Comparison of ENCODE assay signal across 31 cellular contexts in genomic region chr4:102751964-102752363, GRCh38.
"Had no signal": no experiment of that assay in that cellular context is flagged by ENCODE, and none has a peak within 500 bp of the region (broad histone marks: within the 10 kb centered on the region; RNA-seq: fewer than 3 reads in every experiment).

No MANE protein-coding gene starts in this region.

- H3K27me3 ChIP-seq: ascending aorta, cardiac muscle cell, colonic mucosa, esophagus squamous epithelium, heart right ventricle, right lobe of liver, testis, transverse colon had no signal

- FAIRE-seq: endometrium, urothelium cell line had no signal

- ATAC-seq: heart right ventricle; left lobe of liver; stimulated activated naive CD8-positive, alpha-beta T cell treated with anti-CD3 and anti-CD28 coated beads, Interleukin-15, Interleukin-2, amounts not matched to agents 100 U/mL and 50 U/mL, for 24 hours had no signal

- H3K27me3 Mint-ChIP-seq: activated CD4-positive, alpha-beta memory T cell treated with anti-CD3 and anti-CD28 coated beads for 36 hours; activated CD4-positive, alpha-beta T cell treated with anti-CD3 and anti-CD28 coated beads, Interleukin-2, amount 10 ng/mL, durations not matched to agents 24 days and 14 days; activated naive CD8-positive, alpha-beta T cell treated with anti-CD3 and anti-CD28 coated beads for 36 hours; brain had no signal

- H3K4me3 ChIP-seq: ascending aorta, cardiac muscle cell, colonic mucosa, esophagus squamous epithelium, heart right ventricle, lower lobe of right lung, right lobe of liver, testis, transverse colon had no signal

- H3K9me3 ChIP-seq: ascending aorta, colonic mucosa, esophagus squamous epithelium, lower lobe of right lung, right lobe of liver, testis, transverse colon had no signal

- H3K27ac ChIP-seq: ascending aorta, cardiac muscle cell, colonic mucosa, epithelial cell of prostate, esophagus squamous epithelium, lower lobe of right lung, right lobe of liver, testis, transverse colon had no signal

- H3K9me3 Mint-ChIP-seq: activated CD4-positive, alpha-beta T cell treated with anti-CD3 and anti-CD28 coated beads, Interleukin-2, amount 10 ng/mL, durations not matched to agents 24 days and 14 days; activated T-helper 1 cell treated with anti-CD3 and anti-CD28 coated beads, Interleukin-12 subunit alpha, Interleukin-12 subunit beta, Interleukin-2, Interleukin-4 antibody, amounts not matched to agents 30 ng/mL and 10 ng/mL and 1 ng/mL, durations not matched to agents 14 hours and 24 hours and 36 hours had no signal

- H3K36me3 ChIP-seq: ascending aorta, cardiac muscle cell, colonic mucosa, esophagus squamous epithelium, right lobe of liver, transverse colon had no signal

- H3K4me1 ChIP-seq: ascending aorta, colonic mucosa, esophagus squamous epithelium, right lobe of liver, testis, transverse colon had no signal

- H3K4me1 Mint-ChIP-seq: activated CD4-positive, alpha-beta T cell treated with anti-CD3 and anti-CD28 coated beads, Interleukin-2, amount 10 ng/mL, durations not matched to agents 24 days and 14 days; brain; nephron had no signal

- H3K27ac Mint-ChIP-seq: activated CD4-positive, alpha-beta memory T cell treated with anti-CD3 and anti-CD28 coated beads for 36 hours; activated CD4-positive, alpha-beta T cell treated with anti-CD3 and anti-CD28 coated beads, Interleukin-2, amount 10 ng/mL, durations not matched to agents 24 days and 14 days; activated naive CD4-positive, alpha-beta T cell treated with anti-CD3 and anti-CD28 coated beads for 36 hours; activated naive CD8-positive, alpha-beta T cell treated with anti-CD3 and anti-CD28 coated beads for 36 hours; activated T-helper 1 cell treated with anti-CD3 and anti-CD28 coated beads, Interleukin-12 subunit alpha, Interleukin-12 subunit beta, Interleukin-2, Interleukin-4 antibody, amounts not matched to agents 30 ng/mL and 10 ng/mL and 1 ng/mL, durations not matched to agents 14 hours and 24 hours and 36 hours; brain; nephron had no signal

- H3K4me3 Mint-ChIP-seq: activated CD4-positive, alpha-beta memory T cell treated with anti-CD3 and anti-CD28 coated beads for 36 hours; activated CD4-positive, alpha-beta T cell treated with anti-CD3 and anti-CD28 coated beads, Interleukin-2, amount 10 ng/mL, durations not matched to agents 24 days and 14 days; activated naive CD4-positive, alpha-beta T cell treated with anti-CD3 and anti-CD28 coated beads for 36 hours; activated naive CD8-positive, alpha-beta T cell treated with anti-CD3 and anti-CD28 coated beads for 36 hours; activated T-helper 1 cell treated with anti-CD3 and anti-CD28 coated beads, Interleukin-12 subunit alpha, Interleukin-12 subunit beta, Interleukin-2, Interleukin-4 antibody, amounts not matched to agents 30 ng/mL and 10 ng/mL and 1 ng/mL, durations not matched to agents 14 hours and 24 hours and 36 hours; brain; nephron had no signal

- DNase-seq: activated CD4-positive, alpha-beta memory T cell treated with anti-CD3 and anti-CD28 coated beads for 36 hours; activated CD4-positive, alpha-beta T cell treated with anti-CD3 and anti-CD28 coated beads, Interleukin-2, amount 10 ng/mL, durations not matched to agents 24 days and 14 days; activated CD4-positive, CD25-positive, alpha-beta regulatory T cell treated with anti-CD3 and anti-CD28 coated beads, Interleukin-2, amount 50 U/mL, for 72 hours; activated CD8-positive, alpha-beta memory T cell treated with anti-CD3 and anti-CD28 coated beads, Interleukin-2, amount 50 U/mL, for 4 hours; activated effector memory CD4-positive, alpha-beta T cell treated with anti-CD3 and anti-CD28 coated beads, Interleukin-2, amount 50 U/mL, for 16 hours; activated naive CD4-positive, alpha-beta T cell treated with anti-CD3 and anti-CD28 coated beads for 36 hours; activated naive CD8-positive, alpha-beta T cell treated with anti-CD3 and anti-CD28 coated beads for 36 hours; activated T-cell treated with anti-CD3 and anti-CD28 coated beads, Interleukin-2, amount 50 U/mL, for 1 hour; cerebellar nuclear complex; colonic mucosa; effector CD8-positive, alpha-beta T cell; esophagus squamous epithelium; foreskin melanocyte; heart right ventricle; kidney glomerular epithelial cell; lower lobe of right lung; mesendoderm; right lobe of liver; stimulated activated CD4-positive, alpha-beta T cell treated with anti-CD3 and anti-CD28 coated beads, Interleukin-4, amount 100 ng/mL, for 1 hour; stimulated activated naive CD8-positive, alpha-beta T cell treated with anti-CD3 and anti-CD28 coated beads, Interleukin-15, Interleukin-2, amounts not matched to agents 100 U/mL and 50 U/mL, for 24 hours; testis; transverse colon had no signal
